In genomic region chr3:81837071-81837593, GRCh38 we compare ENCODE assay signal across 1 cellular context.
TF ChIP-seq lines count a peak whose summit lies in the region.

No MANE protein-coding gene starts in this region.

TF ChIP-seq in HepG2, 621 proteins besides CTCF, POLR2A, EP300 and RAD21 (continued from another document):
- TF ChIP-seq ZBTB4 (CRISPR knock-in tag; IDR thresholded peaks at IDR 0.05; ENCODE audit: borderline replicate concordance), result no peak
